In genomic region chr14:22813145-22813544, GRCh38 we compare ENCODE assay signal across 2 cellular contexts.
TF ChIP-seq lines count a peak whose summit lies in the region.

No MANE protein-coding gene starts in this region.

TF ChIP-seq in A549, 52 proteins besides CTCF, POLR2A, EP300 and RAD21:
- TF ChIP-seq CEBPB (IDR thresholded peaks at IDR 0.05), result no peak

TF ChIP-seq in WTC11, 78 proteins besides CTCF, POLR2A, EP300 and RAD21:
- TF ChIP-seq ELF4 (CRISPR knock-in tag; IDR thresholded peaks at IDR 0.05; ENCODE audit: low read depth) (no peak), ZNF263 (CRISPR knock-in tag; IDR thresholded peaks at IDR 0.05; ENCODE audit: low read depth) (no peak), ZNF121 (CRISPR knock-in tag; IDR thresholded peaks at IDR 0.05) (no peak), OVOL2 (CRISPR knock-in tag; IDR thresholded peaks at IDR 0.05; ENCODE audit: borderline replicate concordance) (no peak), KAT7 (CRISPR knock-in tag; IDR thresholded peaks at IDR 0.05; ENCODE audit: borderline replicate concordance) (no peak), ZNF423 (CRISPR knock-in tag; IDR thresholded peaks at IDR 0.05) (no peak), ZNF416 (CRISPR knock-in tag; IDR thresholded peaks at IDR 0.05) (no peak), TEAD4 (CRISPR knock-in tag; IDR thresholded peaks at IDR 0.05) (no peak), ZNF396 (CRISPR knock-in tag; IDR thresholded peaks at IDR 0.05; ENCODE audit: borderline replicate concordance) (no peak), IRF2 (CRISPR knock-in tag; IDR thresholded peaks at IDR 0.05; ENCODE audit: borderline replicate concordance, low read depth) (no peak), AFF4 (CRISPR knock-in tag; IDR thresholded peaks at IDR 0.05; ENCODE audit: borderline replicate concordance) (no peak), AR (CRISPR knock-in tag; IDR thresholded peaks at IDR 0.05) (no peak), TEAD1 (CRISPR knock-in tag; IDR thresholded peaks at IDR 0.05) (no peak), ZBTB21 (CRISPR knock-in tag; IDR thresholded peaks at IDR 0.05; ENCODE audit: borderline replicate concordance) (no peak)
